Comparison of ENCODE assay signal across 2 cellular contexts in genomic region chr5:172874647-172875371, GRCh38.
TF ChIP-seq lines count a peak whose summit lies in the region.

No MANE protein-coding gene starts in this region.

TF ChIP-seq in SK-N-SH, 30 proteins besides CTCF, POLR2A, EP300 and RAD21:
- TF ChIP-seq REST (IDR thresholded peaks at IDR 0.05; ENCODE audit: low read depth, low read length) (no peak), JUND (IDR thresholded peaks at IDR 0.05) (no peak), USF2 (IDR thresholded peaks at IDR 0.05; ENCODE audit: borderline replicate concordance, low read depth, low read length) (no peak), GABPA (IDR thresholded peaks at IDR 0.05; ENCODE audit: low read depth) (no peak), NRF1 (IDR thresholded peaks at IDR 0.05; ENCODE audit: low read depth, low read length) (no peak), TAF1 (IDR thresholded peaks at IDR 0.05; ENCODE audit: borderline replicate concordance, low read depth, low read length) (no peak), EZH2phosphoT487 (IDR thresholded peaks at IDR 0.05; ENCODE audit: borderline replicate concordance, low read depth) (no peak), IRF3 (IDR thresholded peaks at IDR 0.05; ENCODE audit: low read depth, low read length) (no peak), CHD2 (IDR thresholded peaks at IDR 0.05; ENCODE audit: low read length, partially characterized antibody) (no peak), RXRA (IDR thresholded peaks at IDR 0.05; ENCODE audit: borderline replicate concordance, low read depth) (no peak), FOXM1 (IDR thresholded peaks at IDR 0.05; ENCODE audit: low read depth) (no peak), FOSL2 (IDR thresholded peaks at IDR 0.05; ENCODE audit: borderline replicate concordance, low read depth) (no peak), SMC3 (IDR thresholded peaks at IDR 0.05; ENCODE audit: low read depth, low read length) (no peak)

TF ChIP-seq in SK-N-SH treated with all-trans-retinoic acid at 6 μM for 48 hours, 23 proteins besides CTCF, POLR2A, EP300 and RAD21 (continued from another document):
- TF ChIP-seq POU6F1 (CRISPR knock-in tag; IDR thresholded peaks at IDR 0.05; ENCODE audit: borderline replicate concordance, low read depth) (no peak), TOX (CRISPR knock-in tag; IDR thresholded peaks at IDR 0.05; ENCODE audit: borderline replicate concordance) (no peak), ZNF8 (CRISPR knock-in tag; IDR thresholded peaks at IDR 0.05) (no peak), ARNTL (CRISPR knock-in tag; IDR thresholded peaks at IDR 0.05; ENCODE audit: borderline replicate concordance, low read depth) (no peak), TSHZ2 (CRISPR knock-in tag; IDR thresholded peaks at IDR 0.05) (no peak), CSRNP3 (CRISPR knock-in tag; IDR thresholded peaks at IDR 0.05) (no peak)
